1 cellular context compared by ENCODE assay signal in the genomic region with DNA sequence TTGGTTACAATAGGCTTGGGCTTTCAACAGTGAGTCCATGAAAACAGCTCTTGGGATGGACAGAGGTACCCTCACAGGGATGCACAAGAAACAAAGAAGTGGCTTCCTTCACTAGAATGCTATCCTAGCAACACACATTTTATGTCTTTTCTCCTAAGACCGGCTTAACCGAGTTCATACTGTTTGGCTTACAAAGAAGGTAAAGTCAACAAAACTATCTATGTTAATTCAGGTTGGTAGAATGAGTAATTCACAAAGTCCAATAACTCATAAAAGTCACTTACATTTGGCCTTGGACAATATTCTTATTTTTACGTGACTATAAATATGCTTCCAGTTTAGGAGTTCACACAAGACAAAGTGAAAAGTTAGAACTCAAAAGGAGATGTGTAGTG.
TF ChIP-seq lines count a peak whose summit lies in the region.

No MANE protein-coding gene starts in this region.

TF ChIP-seq in GM23338, 12 proteins besides CTCF, POLR2A, EP300 and RAD21 (continued from another document):
- TF ChIP-seq STAT1 (IDR thresholded peaks at IDR 0.05; ENCODE audit: unreplicated experiment) (no peak), NANOG (IDR thresholded peaks at IDR 0.05; ENCODE audit: borderline replicate concordance) (no peak)
